In genomic region chr12:32061033-32061432, GRCh38 we compare ENCODE assay signal across 10 cellular contexts.
"Had no signal": no experiment of that assay in that cellular context is flagged by ENCODE, and none has a peak within 500 bp of the region (broad histone marks: within the 10 kb centered on the region; RNA-seq: fewer than 3 reads in every experiment).

No MANE protein-coding gene starts in this region.

- H3K27me3 ChIP-seq: esophagus muscularis mucosa, neural progenitor cell, pancreas had no signal

- H3K27ac Mint-ChIP-seq: dendritic cell treated with granulocyte-macrophage colony-stimulating factor and Interleukin-4, amounts not matched to agents 40 ng/mL and 50 ng/mL, for 4 days; effector memory CD8-positive, alpha-beta T cell; natural killer cell treated with Interleukin-12 subunit alpha and Interleukin-12 subunit beta and Interleukin-15 and Interleukin-18, amount 100 ng/mL, for 72 hours; neural progenitor cell had no signal

- H3K9me3 Mint-ChIP-seq: dendritic cell treated with granulocyte-macrophage colony-stimulating factor and Interleukin-4, amounts not matched to agents 40 ng/mL and 50 ng/mL, for 4 days; effector memory CD8-positive, alpha-beta T cell; natural killer cell treated with Interleukin-12 subunit alpha and Interleukin-12 subunit beta and Interleukin-15 and Interleukin-18, amount 100 ng/mL, for 72 hours had no signal

- H3K9me3 ChIP-seq: esophagus muscularis mucosa, gastroesophageal sphincter, pancreas had no signal

- H3K36me3 Mint-ChIP-seq: natural killer cell treated with Interleukin-12 subunit alpha and Interleukin-12 subunit beta and Interleukin-15 and Interleukin-18, amount 100 ng/mL, for 72 hours; neural progenitor cell had no signal

- H2AFZ ChIP-seq: neural progenitor cell had no signal

- H3K4me3 Mint-ChIP-seq: dendritic cell treated with granulocyte-macrophage colony-stimulating factor and Interleukin-4, amounts not matched to agents 40 ng/mL and 50 ng/mL, for 4 days; effector memory CD8-positive, alpha-beta T cell; natural killer cell treated with Interleukin-12 subunit alpha and Interleukin-12 subunit beta and Interleukin-15 and Interleukin-18, amount 100 ng/mL, for 72 hours; neural progenitor cell had no signal

- H3K4me1 ChIP-seq: neural progenitor cell, pancreas had no signal

- H3K4me2 ChIP-seq: neural progenitor cell, smooth muscle cell had no signal

- H3K4me3 ChIP-seq: esophagus muscularis mucosa, gastroesophageal sphincter, neural progenitor cell, pancreas, smooth muscle cell had no signal

- H3K27ac ChIP-seq: epithelial cell of prostate, esophagus muscularis mucosa, gastroesophageal sphincter, neural progenitor cell, pancreas had no signal

- H3K27me3 Mint-ChIP-seq: effector memory CD8-positive, alpha-beta T cell; progenitor cell of endocrine pancreas had no signal

- H3K36me3 ChIP-seq: esophagus muscularis mucosa, gastroesophageal sphincter, neural progenitor cell, pancreas had no signal
